ENCODE assay signal across 22 cellular contexts in the genomic region with DNA sequence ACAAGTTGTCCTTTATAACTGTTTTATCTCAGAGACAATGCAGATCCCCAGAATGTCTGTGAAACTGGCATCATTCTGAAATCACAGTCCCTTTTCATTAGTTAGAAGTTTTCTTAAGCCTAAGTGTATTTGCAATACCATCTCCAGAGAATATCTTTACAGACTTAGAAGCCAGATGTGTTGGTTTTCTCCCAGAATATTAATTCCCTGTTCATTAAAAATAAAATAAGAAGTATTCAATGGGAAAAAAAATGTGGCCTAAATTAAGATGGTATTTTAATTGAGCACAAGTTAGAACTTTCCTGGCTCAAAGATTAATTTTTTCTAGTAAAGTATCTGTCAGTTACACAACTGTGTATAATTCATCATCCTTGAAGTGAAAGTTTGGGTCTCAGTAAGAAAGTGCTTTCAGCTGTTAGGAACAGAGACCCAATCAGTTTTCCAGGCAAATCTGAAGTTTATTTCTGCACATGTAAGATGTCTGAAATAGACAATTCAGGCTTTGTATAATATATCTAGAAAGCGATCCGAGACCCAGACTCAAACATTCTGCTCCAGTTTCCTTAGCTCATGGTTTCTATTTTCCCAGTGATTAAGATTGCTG.
"Had no signal": no experiment of that assay in that cellular context is flagged by ENCODE, and none has a peak within 500 bp of the region (broad histone marks: within the 10 kb centered on the region; RNA-seq: fewer than 3 reads in every experiment).

No MANE protein-coding gene starts in this region.

- DNase-seq: activated CD4-positive, alpha-beta T cell treated with anti-CD3 and anti-CD28 coated beads, Interleukin-2, amount 10 ng/mL, durations not matched to agents 7 days and 5 days; activated CD4-positive, CD25-positive, alpha-beta regulatory T cell treated with anti-CD3 and anti-CD28 coated beads, Interleukin-2, amount 50 U/mL, for 72 hours; activated CD8-positive, alpha-beta T cell treated with anti-CD3 and anti-CD28 coated beads, Interleukin-2, amount 10 ng/mL, durations not matched to agents 7 days and 5 days; activated gamma-delta T cell treated with Interleukin-2 at 50 U/mL for 16 hours; activated T-cell treated with anti-CD3 and anti-CD28 coated beads, Interleukin-2, amount 50 U/mL, for 1 hour; adrenal gland; brain microvascular endothelial cell; caudate nucleus; effector memory CD4-positive, alpha-beta T cell; heart left ventricle; islet precursor cell; left cardiac atrium; naive B cell; nucleus accumbens; stimulated activated CD4-positive, alpha-beta T cell treated with anti-CD3 and anti-CD28 coated beads, Interleukin-1b, Interleukin-23, amount 100 ng/mL, for 48 hours; stimulated activated naive CD8-positive, alpha-beta T cell treated with anti-CD3 and anti-CD28 coated beads, Interleukin-15, amount 100 ng/mL, for 72 hours; T-helper 1 cell; tibial artery; WERI-Rb-1 had no signal

- H3K27ac Mint-ChIP-seq: activated CD4-positive, alpha-beta T cell treated with anti-CD3 and anti-CD28 coated beads, Interleukin-2, amount 10 ng/mL, durations not matched to agents 7 days and 5 days; activated CD8-positive, alpha-beta T cell treated with anti-CD3 and anti-CD28 coated beads, Interleukin-2, amount 10 ng/mL, durations not matched to agents 7 days and 5 days; activated naive CD4-positive, alpha-beta T cell treated with anti-CD3 and anti-CD28 coated beads, Interleukin-2, amount 50 U/mL, for 72 hours; memory B cell; naive B cell; stimulated activated naive CD8-positive, alpha-beta T cell treated with anti-CD3 and anti-CD28 coated beads, Interleukin-15, amount 100 ng/mL, for 72 hours had no signal

- H3K4me3 Mint-ChIP-seq: activated CD4-positive, alpha-beta T cell treated with anti-CD3 and anti-CD28 coated beads, Interleukin-2, amount 10 ng/mL, durations not matched to agents 7 days and 5 days; activated CD8-positive, alpha-beta T cell treated with anti-CD3 and anti-CD28 coated beads, Interleukin-2, amount 10 ng/mL, durations not matched to agents 7 days and 5 days; memory B cell; naive B cell; stimulated activated naive CD8-positive, alpha-beta T cell treated with anti-CD3 and anti-CD28 coated beads, Interleukin-15, amount 100 ng/mL, for 72 hours had no signal

- H3K27me3 ChIP-seq: adrenal gland, ascending aorta, brain microvascular endothelial cell, heart left ventricle, tibial artery had no signal

- H3K4me3 ChIP-seq: adrenal gland, ascending aorta, heart left ventricle, tibial artery had no signal

- H3K9me3 ChIP-seq: adrenal gland, ascending aorta, tibial artery had no signal

- H3K36me3 Mint-ChIP-seq: memory B cell, naive B cell had no signal

- H3K4me1 Mint-ChIP-seq: activated CD4-positive, alpha-beta T cell treated with anti-CD3 and anti-CD28 coated beads, Interleukin-2, amount 10 ng/mL, durations not matched to agents 7 days and 5 days; memory B cell; naive B cell; stimulated activated naive CD8-positive, alpha-beta T cell treated with anti-CD3 and anti-CD28 coated beads, Interleukin-15, amount 100 ng/mL, for 72 hours had no signal

- H3K36me3 ChIP-seq: adrenal gland, ascending aorta, brain microvascular endothelial cell, heart left ventricle, tibial artery, WERI-Rb-1 had no signal

- H3K27me3 Mint-ChIP-seq: activated CD4-positive, alpha-beta T cell treated with anti-CD3 and anti-CD28 coated beads, Interleukin-2, amount 10 ng/mL, durations not matched to agents 7 days and 5 days; memory B cell; naive B cell; stimulated activated naive CD8-positive, alpha-beta T cell treated with anti-CD3 and anti-CD28 coated beads, Interleukin-15, amount 100 ng/mL, for 72 hours had no signal

- H3K27ac ChIP-seq: adrenal gland, ascending aorta, brain microvascular endothelial cell, tibial artery, WERI-Rb-1 had no signal

- ATAC-seq: activated CD8-positive, alpha-beta T cell treated with anti-CD3 and anti-CD28 coated beads, Interleukin-2, amount 10 ng/mL, durations not matched to agents 7 days and 5 days; activated naive CD4-positive, alpha-beta T cell treated with anti-CD3 and anti-CD28 coated beads, Interleukin-2, amount 50 U/mL, for 72 hours; heart left ventricle; stimulated activated naive CD8-positive, alpha-beta T cell treated with anti-CD3 and anti-CD28 coated beads, Interleukin-15, amount 100 ng/mL, for 72 hours had no signal

- H3K4me1 ChIP-seq: adrenal gland, ascending aorta, heart left ventricle had no signal
